Comparison of ENCODE assay signal across 12 cellular contexts in the genomic region with DNA sequence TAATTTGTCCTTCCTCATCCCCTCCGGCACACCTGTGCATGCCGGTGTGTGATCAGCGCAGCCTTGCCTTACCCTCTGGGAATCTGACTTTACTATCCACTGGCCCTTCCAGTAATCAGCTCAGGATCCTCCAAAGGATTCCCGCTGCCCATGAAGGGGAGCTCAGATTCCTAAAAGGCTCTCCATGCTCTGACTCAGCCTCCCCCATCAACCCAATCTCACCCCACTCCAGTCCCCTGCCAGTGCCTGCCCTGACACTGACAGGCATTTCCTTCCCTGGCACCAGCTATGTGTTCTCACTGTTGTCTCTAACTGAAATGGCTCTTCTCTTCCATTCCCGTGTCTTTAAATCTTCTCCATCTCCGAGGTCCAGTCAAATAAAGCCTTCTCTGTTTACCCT. TPM values are rescaled to one million over a fixed set of nuclear protein-coding genes. Genes with fewer than 3 reads are reported as not detected.
DNase-seq lines count a peak whose midpoint lies in the region; ATAC-seq and TF ChIP-seq lines count a peak whose summit lies in the region.
"Had no signal": no experiment of that assay in that cellular context is flagged by ENCODE, and none has a peak within 500 bp of the region (broad histone marks: within the 10 kb centered on the region; RNA-seq: fewer than 3 reads in every experiment).

No MANE protein-coding gene starts in this region.

- 77% methylated on average over 5 of the region's 6 CpGs for whole genome bisulfite sequencing in right lobe of liver (ENCODE audit: insufficient coverage, low coverage, low lambda C conversion rate, missing lambda C conversion rate)

- TF ChIP-seq CTCF in right lobe of liver (IDR thresholded peaks at IDR 0.05) (no peak), thoracic aorta (IDR thresholded peaks at IDR 0.05) (no peak)

- H3K9me3 Mint-ChIP-seq in activated naive CD4-positive, alpha-beta T cell treated with anti-CD3 and anti-CD28 coated beads, Interleukin-2, amount 50 U/mL, for 24 hours, result no peaks in the 10 kb centered on the region
- no peaks in the 10 kb centered on the region for H3K9me3 Mint-ChIP-seq in activated T-helper 17 cell treated with anti-CD3 and anti-CD28 coated beads, Interleukin-2, amount 50 U/mL, for 72 hours
- H3K9me3 Mint-ChIP-seq: T-helper 1 cell treated with Interleukin-12 subunit alpha and Interleukin-12 subunit beta and Interleukin-4 antibody, amounts not matched to agents 30 μg/mL and 1 μg/mL, for 36 hours had no signal

- H3K4me3 Mint-ChIP-seq in activated naive CD4-positive, alpha-beta T cell treated with anti-CD3 and anti-CD28 coated beads, Interleukin-2, amount 50 U/mL, for 24 hours, result peak overlapping the region; percentile 78
- H3K4me3 Mint-ChIP-seq in activated T-helper 17 cell treated with anti-CD3 and anti-CD28 coated beads, Interleukin-2, amount 50 U/mL, for 72 hours, result peak overlapping the region; percentile 26
- H3K4me3 Mint-ChIP-seq: T-helper 1 cell treated with Interleukin-12 subunit alpha and Interleukin-12 subunit beta and Interleukin-4 antibody, amounts not matched to agents 30 μg/mL and 1 μg/mL, for 36 hours had no signal

- peak overlapping the region; percentile 96 for H3K27ac Mint-ChIP-seq in activated naive CD4-positive, alpha-beta T cell treated with anti-CD3 and anti-CD28 coated beads, Interleukin-2, amount 50 U/mL, for 24 hours
- H3K27ac Mint-ChIP-seq in activated T-helper 17 cell treated with anti-CD3 and anti-CD28 coated beads, Interleukin-2, amount 50 U/mL, for 72 hours, result peak overlapping the region; percentile 5
- H3K27ac Mint-ChIP-seq: T-helper 1 cell treated with Interleukin-12 subunit alpha and Interleukin-12 subunit beta and Interleukin-4 antibody, amounts not matched to agents 30 μg/mL and 1 μg/mL, for 36 hours had no signal

- no peak overlapping the region for H3K4me3 ChIP-seq in right lobe of liver
- no peak overlapping the region for H3K4me3 ChIP-seq in thoracic aorta
- H3K4me3 ChIP-seq: lung had no signal

- peaks cover 0 to 25% (median 0%) of the 10 kb centered on the region in 4 donors for H3K4me1 ChIP-seq in right lobe of liver
- peaks cover 0 to 3% of the 10 kb centered on the region in 2 donors for H3K4me1 ChIP-seq in thoracic aorta (ENCODE audit: control insufficient read depth in 1 of 2, low read depth in 2 of 2)

- H3K9me3 ChIP-seq in right lobe of liver (no peaks in the 10 kb centered on the region), thoracic aorta (no peaks in the 10 kb centered on the region)

- no peaks in the 10 kb centered on the region for H3K36me3 ChIP-seq in right lobe of liver
- no peaks in the 10 kb centered on the region for H3K36me3 ChIP-seq in thoracic aorta

- no peaks in the 10 kb centered on the region for H3K27me3 Mint-ChIP-seq in activated naive CD4-positive, alpha-beta T cell treated with anti-CD3 and anti-CD28 coated beads, Interleukin-2, amount 50 U/mL, for 24 hours
- no peaks in the 10 kb centered on the region for H3K27me3 Mint-ChIP-seq in activated T-helper 17 cell treated with anti-CD3 and anti-CD28 coated beads, Interleukin-2, amount 50 U/mL, for 72 hours

- peaks cover 32% of the 10 kb centered on the region for H3K4me1 Mint-ChIP-seq in activated naive CD4-positive, alpha-beta T cell treated with anti-CD3 and anti-CD28 coated beads, Interleukin-2, amount 50 U/mL, for 24 hours
- peaks cover 23% of the 10 kb centered on the region for H3K4me1 Mint-ChIP-seq in activated T-helper 17 cell treated with anti-CD3 and anti-CD28 coated beads, Interleukin-2, amount 50 U/mL, for 72 hours

- TF ChIP-seq POLR2A in right lobe of liver (IDR thresholded peaks at IDR 0.05), result no peak

- no peaks in the 10 kb centered on the region for H3K27me3 ChIP-seq in right lobe of liver
- no peaks in the 10 kb centered on the region for H3K27me3 ChIP-seq in thoracic aorta (replicated peaks; ENCODE audit: insufficient read depth)

- no peaks in the 10 kb centered on the region for H3K36me3 Mint-ChIP-seq in activated naive CD4-positive, alpha-beta T cell treated with anti-CD3 and anti-CD28 coated beads, Interleukin-2, amount 50 U/mL, for 24 hours
- no peaks in the 10 kb centered on the region for H3K36me3 Mint-ChIP-seq in activated T-helper 17 cell treated with anti-CD3 and anti-CD28 coated beads, Interleukin-2, amount 50 U/mL, for 72 hours (ENCODE audit: low read depth)

- DNase-seq in activated naive CD4-positive, alpha-beta T cell (lab: John Stamatoyannopoulos, UW), result no peak
- DNase-seq in right lobe of liver, result no peak
- no peak for DNase-seq in thoracic aorta (ENCODE audit: low spot score)
- no peak for DNase-seq in NCI-H2081 treated with DMSO at 0.1 percent for 48 hours (lab: John Stamatoyannopoulos, UW)
- no peak for DNase-seq in HPDE6-E6E7 (ENCODE audit: extremely low spot score)
- DNase-seq: NCI-H526 treated with DMSO at 0.1 percent for 48 hours had no signal

- ATAC-seq in activated T-helper 17 cell treated with anti-CD3 and anti-CD28 coated beads, Interleukin-2, amount 50 U/mL, for 72 hours (replicated peaks), result no peak
- ATAC-seq in right lobe of liver (peak in 1 of 4 donors; percentile 12), thoracic aorta (ENCODE audit: insufficient number of reproducible peaks, low FRiP score, low read depth) (no peak), HG02840 (IDR thresholded peaks at IDR 0.05; ENCODE audit: low FRiP score, unreplicated experiment) (no peak)

- H3K27ac ChIP-seq in right lobe of liver (peak overlapping the region; percentile 8 to 76 (median 66)), thoracic aorta (peak overlapping the region; percentile 25 to 43)

- intact Hi-C loops in right lobe of liver (cut with DNase I), result no loop called here

RNA-seq across cellular contexts. Expression of a gene that starts 7.3 kb away (rescaled TPM):
- total RNA-seq in activated T-helper 17 cell treated with anti-CD3 and anti-CD28 coated beads, Interleukin-2, amount 50 U/mL, for 72 hours, result 10 to 100 TPM; 32.7 to 77.0 TPM
- total RNA-seq in right lobe of liver, result 1 to 10 TPM in 4 of 6 experiments, under 1 TPM in 2; 0.26 to 6.9 (median 1.8) TPM
- total RNA-seq in thoracic aorta, result 1 to 10 TPM in 1 of 2 donors, not detected in 1; 7.5 TPM
- total RNA-seq: H1 had no signal
